21 cellular contexts compared by ENCODE assay signal in genomic region chr6:125094563-125094962, GRCh38. TPM values are rescaled to one million over a fixed set of nuclear protein-coding genes. Genes with fewer than 3 reads are reported as not detected.
DNase-seq lines count a peak whose midpoint lies in the region; ATAC-seq and TF ChIP-seq lines count a peak whose summit lies in the region.
"Had no signal": no experiment of that assay in that cellular context is flagged by ENCODE, and none has a peak within 500 bp of the region (broad histone marks: within the 10 kb centered on the region; RNA-seq: fewer than 3 reads in every experiment).

No MANE protein-coding gene starts in this region.

- no peak overlapping the region for H3K4me3 ChIP-seq in breast epithelium
- no peak overlapping the region for H3K4me3 ChIP-seq in fibroblast of pulmonary artery (replicated peaks; ENCODE audit: low read depth, low read length)
- H3K4me3 ChIP-seq: A549, gastrocnemius medialis, mucosa of descending colon, tibial nerve had no signal

- POLR2A ChIA-PET in MCF 10A (lab: Yijun Ruan, JAX) = interaction anchor here (0.6 to 0.7 kb wide), 2 partner anchors 117 to 892 kb away, joined by 3 read pairs; no protein-coding TSS in a partner anchor

- no peak for ATAC-seq in GM21786 (IDR thresholded peaks at IDR 0.05; ENCODE audit: unreplicated experiment)
- ATAC-seq: A549, gastrocnemius medialis, left lobe of liver, mucosa of descending colon, T-helper 17 cell had no signal

- H3K36me3 ChIP-seq in breast epithelium = no peaks in the 10 kb centered on the region
- H3K36me3 ChIP-seq: gastrocnemius medialis, tibial nerve had no signal

- no peaks in the 10 kb centered on the region for H3K4me1 ChIP-seq in breast epithelium
- H3K4me1 ChIP-seq: gastrocnemius medialis had no signal

- CTCF ChIA-PET in MCF 10A (lab: Yijun Ruan, JAX) = interaction anchor here (4.9 kb wide), 1 partner anchor 19 kb away, joined by 35 read pairs; no protein-coding TSS in a partner anchor

- BruUV-seq in MCF 10A (replicated peaks; lab: Mats Ljungman, UMichigan) = TSS peak; percentile 23

- TF ChIP-seq CTCF in MCF 10A (IDR thresholded peaks at IDR 0.05; ENCODE audit: unreplicated experiment) (no peak), breast epithelium (IDR thresholded peaks at IDR 0.05) (no peak), fibroblast of pulmonary artery (IDR thresholded peaks at IDR 0.05; ENCODE audit: low read length, missing control alignments) (no peak), GM13976 (IDR thresholded peaks at IDR 0.05; ENCODE audit: borderline replicate concordance, control extremely low read depth, extremely low read depth, insufficient read depth, missing control alignments) (no peak)

- no peak overlapping the region for H3K4me3 Mint-ChIP-seq in MCF 10A (ENCODE audit: unreplicated experiment)
- H3K4me3 Mint-ChIP-seq: CD14-positive monocyte, T-helper 17 cell had no signal

- no peak overlapping the region for H3K27ac ChIP-seq in breast epithelium
- H3K27ac ChIP-seq: A549, gastrocnemius medialis had no signal

- peak; percentile 72 for DNase-seq in MCF 10A (ENCODE audit: unreplicated experiment)
- no peak for DNase-seq in breast epithelium (ENCODE audit: low spot score in 2 of 2)
- DNase-seq in astrocyte of the hippocampus (ENCODE audit: low read depth, low spot score) = peak; percentile 35
- peak; percentile 47 for DNase-seq in fibroblast of pulmonary artery (ENCODE audit: low read depth)
- no peak for DNase-seq in GM13976 (ENCODE audit: low spot score)
- no peak for DNase-seq in SKM-1 (lab: John Stamatoyannopoulos, UW; ENCODE audit: unreplicated experiment)
- no peak for DNase-seq in SIG-M5 treated with dmso at 0.1 percent for 504 hours (lab: John Stamatoyannopoulos, UW; ENCODE audit: unreplicated experiment)
- DNase-seq: effector memory CD4-positive, alpha-beta T cell; gastrocnemius medialis; mucosa of descending colon; NCI-H187 treated with DMSO at 0.1 percent for 48 hours; NCI-H510A; nucleus accumbens; SHP77; stimulated activated naive CD4-positive, alpha-beta T cell; T-helper 17 cell had no signal

- H3K27me3 ChIP-seq in breast epithelium = no peaks in the 10 kb centered on the region
- H3K27me3 ChIP-seq: gastrocnemius medialis, tibial nerve had no signal

- no peaks in the 10 kb centered on the region for H3K9me3 ChIP-seq in breast epithelium
- H3K9me3 ChIP-seq: A549, gastrocnemius medialis, mucosa of descending colon, tibial nerve had no signal

- H3K27ac Mint-ChIP-seq in MCF 10A (ENCODE audit: low read depth, unreplicated experiment) = peak overlapping the region; percentile 78
- H3K27ac Mint-ChIP-seq: CD14-positive monocyte, T-helper 17 cell had no signal

- H3K27me3 Mint-ChIP-seq in MCF 10A (ENCODE audit: insufficient read depth, unreplicated experiment) = no peaks in the 10 kb centered on the region

- intact Hi-C loops in MCF 10A (cut with micrococcal nuclease) = no loop called here
- intact Hi-C loops in breast epithelium (cut with DNase I; ENCODE audit: low total_unique reads) = no loop called here

- no peaks in the 10 kb centered on the region for H3K9me3 Mint-ChIP-seq in MCF 10A (ENCODE audit: unreplicated experiment)
- H3K9me3 Mint-ChIP-seq: CD14-positive monocyte had no signal

- in situ Hi-C loops in GM13976 (cut with MboI; ENCODE audit: low sequenced_read_pairs, unreplicated experiment) = no loop called here

- TF ChIP-seq POLR2A in breast epithelium (IDR thresholded peaks at IDR 0.05) = no peak

- peaks cover 16% of the 10 kb centered on the region for H3K4me1 Mint-ChIP-seq in MCF 10A (ENCODE audit: insufficient read depth, unreplicated experiment)
- H3K4me1 Mint-ChIP-seq: T-helper 17 cell had no signal

- peaks cover 5% of the 10 kb centered on the region for H3K36me3 Mint-ChIP-seq in MCF 10A (ENCODE audit: insufficient read depth, unreplicated experiment)

RNA-seq across cellular contexts. Expression of gene TPD52L1, which starts 59.0 kb away (rescaled TPM):
- total RNA-seq in MCF 10A (2022) = 69.5 and 92.6 TPM in 2 replicates
- total RNA-seq in breast epithelium = 100 to 1,000 TPM in 1 of 3 donors, 10 to 100 TPM in 2; 27.2 to 266 (median 81.3) TPM
- total RNA-seq: T-helper 17 cell had no signal

Comparison
In these comparisons a context has a peak if more than half of its experiments do, and no peak if none do; other contexts are left out.
1. DNase-seq: peak in MCF 10A (single experiment), astrocyte of the hippocampus (single experiment) and fibroblast of pulmonary artery (single experiment); none in breast epithelium (0 of 2), GM13976 (single experiment), SKM-1 (single experiment) and SIG-M5 treated with dmso at 0.1 percent for 504 hours (single experiment).